In genomic region chr1:225888898-225889690, GRCh38 we compare ENCODE assay signal across 19 cellular contexts. TPM values are rescaled to one million over a fixed set of nuclear protein-coding genes. Genes with fewer than 3 reads are reported as not detected.
A peak's percentile ranks its signal among the peaks of the same experiment; 100 is the strongest.
DNase-seq lines count a peak whose midpoint lies in the region; ATAC-seq and TF ChIP-seq lines count a peak whose summit lies in the region.
"Had no signal": no experiment of that assay in that cellular context is flagged by ENCODE, and none has a peak within 500 bp of the region (broad histone marks: within the 10 kb centered on the region; RNA-seq: fewer than 3 reads in every experiment).

TSS of gene LEFTY1 (minus strand) at chr1:225889146. CDS start at chr1:225889066, 80 bp downstream.

- H3K27ac Mint-ChIP-seq in activated naive CD8-positive, alpha-beta T cell treated with anti-CD3 and anti-CD28 coated beads, Interleukin-2, amount 50 U/mL, for 24 hours, result no peak within 1 kb of the TSS
- no peak within 1 kb of the TSS for H3K27ac Mint-ChIP-seq in activated naive CD8-positive, alpha-beta T cell treated with anti-CD3 and anti-CD28 coated beads for 36 hours
- peak within 1 kb of the TSS; percentile 89 for H3K27ac Mint-ChIP-seq in endodermal cell
- no peak within 1 kb of the TSS for H3K27ac Mint-ChIP-seq in immature natural killer cell

- H3K9me3 ChIP-seq in endodermal cell (ENCODE audit: control insufficient read depth, low read length) (no peaks in the 10 kb centered on the region), lower lobe of right lung (no peaks in the 10 kb centered on the region), stomach (no peaks in the 10 kb centered on the region)
- H3K9me3 ChIP-seq: ascending aorta, Caco-2, sigmoid colon had no signal

- H3K27me3 ChIP-seq in endodermal cell (ENCODE audit: control insufficient read depth, insufficient read depth, low read length, poor library complexity, severe bottlenecking) (no peaks in the 10 kb centered on the region), lower lobe of right lung (ENCODE audit: low read depth) (no peaks in the 10 kb centered on the region), stomach (no peaks in the 10 kb centered on the region)
- H3K27me3 ChIP-seq: ascending aorta, dorsolateral prefrontal cortex, sigmoid colon had no signal

- no peak within 1 kb of the TSS for H3K4me3 Mint-ChIP-seq in activated naive CD8-positive, alpha-beta T cell treated with anti-CD3 and anti-CD28 coated beads, Interleukin-2, amount 50 U/mL, for 24 hours
- H3K4me3 Mint-ChIP-seq in activated naive CD8-positive, alpha-beta T cell treated with anti-CD3 and anti-CD28 coated beads for 36 hours, result no peak within 1 kb of the TSS
- H3K4me3 Mint-ChIP-seq in endodermal cell (peak within 1 kb of the TSS; percentile 87), immature natural killer cell (no peak within 1 kb of the TSS)

- peak within 1 kb of the TSS; percentile 51 for H3K27ac ChIP-seq in endodermal cell (ENCODE audit: low read depth, low read length)
- H3K27ac ChIP-seq in lower lobe of right lung, result no peak within 1 kb of the TSS
- peak within 1 kb of the TSS in 4 of 5 donors; percentile 75 to 87 (median 79) for H3K27ac ChIP-seq in stomach
- H3K27ac ChIP-seq: ascending aorta, dorsolateral prefrontal cortex, HL-60, RWPE1, sigmoid colon had no signal

- DNase-seq in activated naive CD8-positive, alpha-beta T cell treated with anti-CD3 and anti-CD28 coated beads, Interleukin-2, amount 50 U/mL, for 24 hours, result no peak
- DNase-seq in activated naive CD8-positive, alpha-beta T cell treated with anti-CD3 and anti-CD28 coated beads for 36 hours, result no peak
- peak; percentile 95 for DNase-seq in endodermal cell
- DNase-seq in lower lobe of right lung, result peak; percentile 34
- no peak for DNase-seq in stomach
- DNase-seq in dermis blood vessel endothelial cell, result no peak
- DNase-seq in NCI-H748 (lab: John Stamatoyannopoulos, UW; ENCODE audit: unreplicated experiment), result no peak
- DNase-seq in immature natural killer cell, result no peak
- DNase-seq: activated CD4-positive, alpha-beta T cell treated with anti-CD3 and anti-CD28 coated beads, Interleukin-2, amount 50 U/mL, for 1 hour; Caco-2; dorsolateral prefrontal cortex; NCI-H187; NCI-H82; sigmoid colon; T-helper 9 cell had no signal

- TF ChIP-seq POLR2A in stomach (IDR thresholded peaks at IDR 0.05), result no peak

- no peak for TF ChIP-seq EP300 in stomach (IDR thresholded peaks at IDR 0.05)

- TF ChIP-seq CTCF in endodermal cell (conservative IDR thresholded peaks at IDR 0.05) (no peak), lower lobe of right lung (IDR thresholded peaks at IDR 0.05) (no peak), stomach (IDR thresholded peaks at IDR 0.05) (no peak)

- H3K36me3 Mint-ChIP-seq in activated naive CD8-positive, alpha-beta T cell treated with anti-CD3 and anti-CD28 coated beads, Interleukin-2, amount 50 U/mL, for 24 hours (ENCODE audit: low read depth), result no peaks in the 10 kb centered on the region
- H3K36me3 Mint-ChIP-seq in activated naive CD8-positive, alpha-beta T cell treated with anti-CD3 and anti-CD28 coated beads for 36 hours, result no peaks in the 10 kb centered on the region
- H3K36me3 Mint-ChIP-seq in endodermal cell (ENCODE audit: low read depth), result peaks cover 19% of the 10 kb centered on the region
- no peaks in the 10 kb centered on the region for H3K36me3 Mint-ChIP-seq in immature natural killer cell

- ATAC-seq in activated naive CD8-positive, alpha-beta T cell treated with anti-CD3 and anti-CD28 coated beads, Interleukin-2, amount 50 U/mL, for 24 hours, result peak; percentile 28
- peak in 1 of 2 donors; percentile 29 for ATAC-seq in lower lobe of right lung

- H3K4me1 ChIP-seq in endodermal cell (ENCODE audit: control insufficient read depth, insufficient read depth, low read length) (peaks cover 3% of the 10 kb centered on the region), lower lobe of right lung (no peaks in the 10 kb centered on the region), stomach (peaks cover 19 to 64% (median 22%) of the 10 kb centered on the region in 4 donors)
- H3K4me1 ChIP-seq: ascending aorta had no signal

- H3K4me1 Mint-ChIP-seq in activated naive CD8-positive, alpha-beta T cell treated with anti-CD3 and anti-CD28 coated beads, Interleukin-2, amount 50 U/mL, for 24 hours, result peaks cover 2% of the 10 kb centered on the region
- peaks cover 5% of the 10 kb centered on the region for H3K4me1 Mint-ChIP-seq in activated naive CD8-positive, alpha-beta T cell treated with anti-CD3 and anti-CD28 coated beads for 36 hours
- H3K4me1 Mint-ChIP-seq in endodermal cell, result peaks cover 43% of the 10 kb centered on the region
- no peaks in the 10 kb centered on the region for H3K4me1 Mint-ChIP-seq in immature natural killer cell

- H3K9me3 Mint-ChIP-seq in activated naive CD8-positive, alpha-beta T cell treated with anti-CD3 and anti-CD28 coated beads, Interleukin-2, amount 50 U/mL, for 24 hours, result no peaks in the 10 kb centered on the region
- no peaks in the 10 kb centered on the region for H3K9me3 Mint-ChIP-seq in activated naive CD8-positive, alpha-beta T cell treated with anti-CD3 and anti-CD28 coated beads for 36 hours
- no peaks in the 10 kb centered on the region for H3K9me3 Mint-ChIP-seq in endodermal cell
- no peaks in the 10 kb centered on the region for H3K9me3 Mint-ChIP-seq in immature natural killer cell

- 40 to 68% methylated on average over 7 to 12 of the region's 12 CpGs for WGBS in endodermal cell (ENCODE audit: insufficient coverage in 1 of 2, insufficient read length in 1 of 2), 2 experiments
- WGBS in stomach, 5 donors, result 65 to 97% (median 78%) methylated on average over 4 to 12 of the region's 12 CpGs

- H3K36me3 ChIP-seq in endodermal cell (ENCODE audit: control insufficient read depth, insufficient read depth, low read length) (peaks cover 23% of the 10 kb centered on the region), lower lobe of right lung (no peaks in the 10 kb centered on the region), stomach (no peaks in the 10 kb centered on the region)
- H3K36me3 ChIP-seq: ascending aorta, sigmoid colon had no signal

- no peaks in the 10 kb centered on the region for H3K27me3 Mint-ChIP-seq in activated naive CD8-positive, alpha-beta T cell treated with anti-CD3 and anti-CD28 coated beads, Interleukin-2, amount 50 U/mL, for 24 hours
- H3K27me3 Mint-ChIP-seq in activated naive CD8-positive, alpha-beta T cell treated with anti-CD3 and anti-CD28 coated beads for 36 hours, result no peaks in the 10 kb centered on the region
- H3K27me3 Mint-ChIP-seq in endodermal cell (ENCODE audit: insufficient read depth), result no peaks in the 10 kb centered on the region
- peaks cover 0 to 7% (median 2%) of the 10 kb centered on the region in 3 donors for H3K27me3 Mint-ChIP-seq in immature natural killer cell (ENCODE audit: low read depth in 3 of 3)

- peak within 1 kb of the TSS; percentile 100 for H3K9ac ChIP-seq in endodermal cell (ENCODE audit: extremely low read depth, low read length, poor library complexity, severe bottlenecking)

- H3K4me3 ChIP-seq in endodermal cell (ENCODE audit: low read length), result peak within 1 kb of the TSS; percentile 100
- H3K4me3 ChIP-seq in lower lobe of right lung, result no peak within 1 kb of the TSS
- H3K4me3 ChIP-seq in stomach, result no peak within 1 kb of the TSS
- H3K4me3 ChIP-seq: ascending aorta, dorsolateral prefrontal cortex, sigmoid colon had no signal

- intact Hi-C loops in lower lobe of right lung (cut with DNase I) (no loop called here), stomach (cut with DNase I; ENCODE audit: low total_unique reads) (no loop called here)

RNA-seq across cellular contexts. Expression of gene LEFTY1, which starts in this region (rescaled TPM):
- under 1 TPM in 1 of 2 experiments, not detected in 1; 0.39 TPM for total RNA-seq in activated naive CD8-positive, alpha-beta T cell treated with anti-CD3 and anti-CD28 coated beads for 36 hours
- total RNA-seq in endodermal cell (100 to 1,000 TPM in 1 of 2 donors, 10 to 100 TPM in 1; 76.0 to 660 TPM), lower lobe of right lung (not detected), stomach (100 to 1,000 TPM in 1 of 5 donors, under 1 TPM in 1, not detected in 3; 0.55 to 499 TPM), dermis blood vessel endothelial cell (0.19 TPM in 1 of 2 replicates, not detected in the other)
- polyA plus RNA-seq in endodermal cell (2013, experiment 1 of 2), result 184 TPM
- 274 TPM for polyA plus RNA-seq in endodermal cell (2013, experiment 2 of 2)
- polyA plus RNA-seq in stomach (under 1 TPM; 0.37 to 0.73 (median 0.61) TPM), immature natural killer cell (not detected)
- total RNA-seq: A673, ascending aorta, Caco-2, sigmoid colon had no signal

Comparison
In these comparisons a context has a peak if more than half of its experiments do, and no peak if none do; other contexts are left out.
1. Peak in DNase-seq in lower lobe of right lung; RNA of the gene not detected or under 1 TPM.